Comparison of ENCODE assay signal across 27 cellular contexts in the genomic region with DNA sequence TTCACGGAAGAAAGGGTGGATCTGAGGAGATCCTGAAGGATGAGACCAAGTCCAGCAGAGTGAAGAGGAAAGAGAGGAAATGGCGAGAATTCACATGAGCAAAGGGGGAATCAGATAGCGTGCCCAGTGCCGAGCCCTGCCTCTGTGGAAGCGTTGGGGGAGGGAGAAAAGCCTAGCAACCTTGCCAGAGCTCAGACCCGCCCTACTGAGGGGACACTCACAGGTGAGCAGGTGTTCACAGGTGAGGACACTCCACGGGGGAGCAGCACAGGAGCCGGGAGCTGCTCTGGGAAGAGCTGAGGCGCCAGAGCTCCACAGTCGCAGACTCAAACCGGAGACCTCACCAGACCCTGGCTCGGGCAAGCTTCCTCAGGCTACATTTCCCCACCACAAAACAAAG. TPM values are rescaled to one million over a fixed set of nuclear protein-coding genes. Genes with fewer than 3 reads are reported as not detected.
DNase-seq lines count a peak whose midpoint lies in the region; ATAC-seq, FAIRE-seq and TF ChIP-seq lines count a peak whose summit lies in the region.
"Had no signal": no experiment of that assay in that cellular context is flagged by ENCODE, and none has a peak within 500 bp of the region (broad histone marks: within the 10 kb centered on the region; RNA-seq: fewer than 3 reads in every experiment).

No MANE protein-coding gene starts in this region.

- peak; percentile 91 for DNase-seq in COLO668 (lab: John Stamatoyannopoulos, UW; ENCODE audit: unreplicated experiment)
- no peak for DNase-seq in HFFc6
- DNase-seq in NCI-H2107 treated with DMSO at 0.1 percent for 48 hours (lab: John Stamatoyannopoulos, UW; ENCODE audit: unreplicated experiment) = peak; percentile 40
- DNase-seq in kidney = peak; percentile 52
- no peak for DNase-seq in upper lobe of left lung
- no peak for DNase-seq in NCI-H526 treated with DMSO at 0.1 percent for 48 hours (lab: John Stamatoyannopoulos, UW)
- DNase-seq in Ammon's horn (ENCODE audit: low spot score) = no peak
- DNase-seq: activated CD4-positive, alpha-beta T cell treated with anti-CD3 and anti-CD28 coated beads, Interleukin-2, amount 10 ng/mL, durations not matched to agents 24 days and 14 days; activated naive CD4-positive, alpha-beta T cell; activated T-cell treated with anti-CD3 and anti-CD28 coated beads, Interleukin-2, amount 50 U/mL, for 48 hours; amygdala; islet precursor cell; KG1; MM.1S; NCI-H1694; NCI-H524; nephron progenitor cell; SJCRH30; T1000; transverse colon; WERI-Rb-1 had no signal

- intact Hi-C loops in kidney (cut with DNase I) = no loop called here

- H3K36me3 Mint-ChIP-seq in HFFc6 (ENCODE audit: low read depth) = peaks cover 9% of the 10 kb centered on the region; the same call in 1 of the 2 replicates

- peaks cover 4% of the 10 kb centered on the region; the same call in 1 of the 2 replicates for H3K27me3 Mint-ChIP-seq in HFFc6 (ENCODE audit: insufficient read depth)
- H3K27me3 Mint-ChIP-seq: activated CD4-positive, alpha-beta T cell treated with anti-CD3 and anti-CD28 coated beads, Interleukin-2, amount 10 ng/mL, durations not matched to agents 24 days and 14 days; B cell had no signal

- H3K4me3 ChIP-seq in kidney (ENCODE audit: low read length in 2 of 2) (no peak overlapping the region), upper lobe of left lung (no peak overlapping the region)
- H3K4me3 ChIP-seq: breast epithelium, right atrium auricular region, SJCRH30, transverse colon had no signal

- H3K27ac ChIP-seq in kidney (ENCODE audit: low read depth in 2 of 2, low read length in 2 of 2) (no peak overlapping the region), upper lobe of left lung (no peak overlapping the region)
- H3K27ac ChIP-seq: breast epithelium, parathyroid adenoma, SJCRH30, transverse colon, WERI-Rb-1 had no signal

- no peaks in the 10 kb centered on the region for H3K9me3 ChIP-seq in kidney (ENCODE audit: control insufficient read depth in 1 of 2, low read length in 2 of 2)
- no peaks in the 10 kb centered on the region for H3K9me3 ChIP-seq in upper lobe of left lung
- H3K9me3 ChIP-seq: breast epithelium, right atrium auricular region, SJCRH30, transverse colon had no signal

- no peak for TF ChIP-seq CTCF in HFFc6 (IDR thresholded peaks at IDR 0.05)
- no peak for TF ChIP-seq CTCF in kidney (IDR thresholded peaks at IDR 0.05; ENCODE audit: borderline replicate concordance, extremely low read depth, insufficient read depth)
- no peak for TF ChIP-seq CTCF in upper lobe of left lung (IDR thresholded peaks at IDR 0.05)

- H3K27me3 ChIP-seq in upper lobe of left lung = no peaks in the 10 kb centered on the region
- H3K27me3 ChIP-seq: breast epithelium, right atrium auricular region, SJCRH30, transverse colon had no signal

- H3K4me1 Mint-ChIP-seq in HFFc6 (ENCODE audit: low read depth) = peaks cover 64% of the 10 kb centered on the region
- H3K4me1 Mint-ChIP-seq: activated CD4-positive, alpha-beta T cell treated with anti-CD3 and anti-CD28 coated beads, Interleukin-2, amount 10 ng/mL, durations not matched to agents 24 days and 14 days had no signal

- H3K27ac Mint-ChIP-seq in HFFc6 = peak overlapping the region; percentile 65; the same call in 1 of the 2 replicates
- H3K27ac Mint-ChIP-seq: activated CD4-positive, alpha-beta T cell treated with anti-CD3 and anti-CD28 coated beads, Interleukin-2, amount 10 ng/mL, durations not matched to agents 24 days and 14 days; nephron progenitor cell had no signal

- H3K9me3 Mint-ChIP-seq in HFFc6 = no peaks in the 10 kb centered on the region
- H3K9me3 Mint-ChIP-seq: activated CD4-positive, alpha-beta T cell treated with anti-CD3 and anti-CD28 coated beads, Interleukin-2, amount 10 ng/mL, durations not matched to agents 24 days and 14 days; nephron progenitor cell had no signal

- TF ChIP-seq POLR2A in upper lobe of left lung (IDR thresholded peaks at IDR 0.05) = no peak

- H3K9ac ChIP-seq in kidney (ENCODE audit: low read length in 2 of 2) = no peak overlapping the region
- H3K9ac ChIP-seq: parathyroid adenoma had no signal

- ATAC-seq in upper lobe of left lung (ENCODE audit: low FRiP score in 2 of 2) (no peak), GM21515 (IDR thresholded peaks at IDR 0.05; ENCODE audit: unreplicated experiment) (no peak)
- ATAC-seq: HCT116 had no signal

- FAIRE-seq in kidney (lab: Jason Lieb, UNC) = no peak

- WGBS in upper lobe of left lung, 2 donors = 91 to 94% methylated on average over 12 of the region's 12 CpGs

- no peak for TF ChIP-seq EP300 in upper lobe of left lung (IDR thresholded peaks at IDR 0.05)

- H3K4me1 ChIP-seq in kidney (ENCODE audit: control insufficient read depth in 1 of 2, insufficient read depth in 1 of 2, low read depth in 1 of 2, low read length in 2 of 2) (peaks cover 51 to 53% of the 10 kb centered on the region in 2 donors), upper lobe of left lung (peaks cover 4 to 13% (median 7%) of the 10 kb centered on the region in 4 donors)

- no peak overlapping the region for H3K4me3 Mint-ChIP-seq in HFFc6
- H3K4me3 Mint-ChIP-seq: activated CD4-positive, alpha-beta T cell treated with anti-CD3 and anti-CD28 coated beads, Interleukin-2, amount 10 ng/mL, durations not matched to agents 24 days and 14 days; B cell; nephron progenitor cell had no signal

- H3K36me3 ChIP-seq in kidney (ENCODE audit: control insufficient read depth in 1 of 2, insufficient read depth in 2 of 2, low read length in 2 of 2) = no peaks in the 10 kb centered on the region
- no peaks in the 10 kb centered on the region for H3K36me3 ChIP-seq in upper lobe of left lung
- H3K36me3 ChIP-seq: breast epithelium, right atrium auricular region, SJCRH30, transverse colon, WERI-Rb-1 had no signal

RNA-seq across cellular contexts. Expression of gene MICAL3, which starts 56.2 kb away (rescaled TPM):
- 10 to 100 TPM; 38.6 to 44.1 (median 39.7) TPM for total RNA-seq in HFFc6 (2021; fragmentation: NEBNext Ultra II Directional; extraction: Animal tissue kit (Norgen Biotek cat#: 25700))
- total RNA-seq in kidney (99.4 TPM), upper lobe of left lung (10 to 100 TPM in 5 of 6 donors, 1 to 10 TPM in 1; 6.4 to 39.8 (median 23.4) TPM)
- polyA plus RNA-seq in kidney (ENCODE audit: insufficient read depth, low read depth, low replicate concordance) = 5.0 TPM

Comparison
In these comparisons a context has a peak if more than half of its experiments do, and no peak if none do; other contexts are left out.
1. DNase-seq: peak in COLO668 (single experiment), NCI-H2107 treated with DMSO at 0.1 percent for 48 hours (single experiment) and kidney (single experiment); none in HFFc6 (single experiment), upper lobe of left lung (0 of 2), NCI-H526 treated with DMSO at 0.1 percent for 48 hours (single experiment) and Ammon's horn (single experiment).